Comparison of ENCODE assay signal across 9 cellular contexts in genomic region chr1:9590201-9590600, GRCh38. TPM values are rescaled to one million over a fixed set of nuclear protein-coding genes. Genes with fewer than 3 reads are reported as not detected.
A peak's percentile ranks its signal among the peaks of the same experiment; 100 is the strongest.
DNase-seq lines count a peak whose midpoint lies in the region; TF ChIP-seq lines count a peak whose summit lies in the region.
"Had no signal": no experiment of that assay in that cellular context is flagged by ENCODE, and none has a peak within 500 bp of the region (broad histone marks: within the 10 kb centered on the region; RNA-seq: fewer than 3 reads in every experiment).

No MANE protein-coding gene starts in this region.

- no peak for TF ChIP-seq POLR2A in sigmoid colon (IDR thresholded peaks at IDR 0.05)

- no peaks in the 10 kb centered on the region for H3K9me3 Mint-ChIP-seq in neural crest cell

- no peaks in the 10 kb centered on the region for H3K9me3 ChIP-seq in sigmoid colon

- no peak for TF ChIP-seq EP300 in sigmoid colon (IDR thresholded peaks at IDR 0.05)

- H3K27me3 Mint-ChIP-seq in neural crest cell (ENCODE audit: low read depth), result no peaks in the 10 kb centered on the region

- no peak overlapping the region for H2AFZ ChIP-seq in KMS-11 (ENCODE audit: low read depth)

- WGBS in sigmoid colon, 2 donors, result 47 to 74% methylated on average over 7 of the region's 7 CpGs

- in situ Hi-C loops in brain microvascular endothelial cell (cut with HindIII; ENCODE audit: low pct_ligation_motif_present, low sequenced_read_pairs), result no loop called here

- H3K36me3 Mint-ChIP-seq in neural crest cell (ENCODE audit: low read depth), result peaks cover 4% of the 10 kb centered on the region

- H3K27me3 ChIP-seq in KMS-11 (ENCODE audit: insufficient read depth, low read depth) (no peaks in the 10 kb centered on the region), brain microvascular endothelial cell (replicated peaks) (no peaks in the 10 kb centered on the region), sigmoid colon (no peaks in the 10 kb centered on the region)

- H3K4me1 ChIP-seq in KMS-11 (ENCODE audit: low read depth, poor library complexity, severe bottlenecking), result peaks cover 8% of the 10 kb centered on the region
- H3K4me1 ChIP-seq in sigmoid colon, result peaks cover 0 to 47% (median 37%) of the 10 kb centered on the region in 4 donors

- peaks cover 57% of the 10 kb centered on the region for H3K79me2 ChIP-seq in KMS-11 (ENCODE audit: insufficient read depth, low read depth)

- peak overlapping the region; percentile 50; the same call in 1 of the 2 replicates for H3K9ac ChIP-seq in KMS-11

- H3K4me3 ChIP-seq in KMS-11 (IDR thresholded peaks at IDR 0.05; ENCODE audit: insufficient read depth, low read depth, low read length), result no peak overlapping the region
- H3K4me3 ChIP-seq in brain microvascular endothelial cell (ENCODE audit: low read depth, low read length), result peak overlapping the region; percentile 60
- H3K4me3 ChIP-seq in sigmoid colon, result peak overlapping the region in 1 of 4 donors; percentile 83

- peak overlapping the region; percentile 94 for H3K4me2 ChIP-seq in KMS-11

- H3K27ac ChIP-seq in KMS-11, result no peak overlapping the region
- no peak overlapping the region for H3K27ac ChIP-seq in brain microvascular endothelial cell
- no peak overlapping the region for H3K27ac ChIP-seq in sigmoid colon

- no peaks in the 10 kb centered on the region for H3K36me3 ChIP-seq in KMS-11 (ENCODE audit: insufficient read depth)
- H3K36me3 ChIP-seq in brain microvascular endothelial cell (replicated peaks), result no peaks in the 10 kb centered on the region
- no peaks in the 10 kb centered on the region for H3K36me3 ChIP-seq in sigmoid colon

- intact Hi-C loops in sigmoid colon (cut with DNase I), result no loop called here

- peaks cover 44% of the 10 kb centered on the region for H3K4me1 Mint-ChIP-seq in neural crest cell

- TF ChIP-seq CTCF in KMS-11 (conservative IDR thresholded peaks at IDR 0.05; ENCODE audit: low read depth, low read length) (no peak), brain microvascular endothelial cell (IDR thresholded peaks at IDR 0.05; ENCODE audit: low read depth, low read length, missing control alignments) (no peak), neural crest cell (conservative IDR thresholded peaks at IDR 0.05) (no peak), sigmoid colon (IDR thresholded peaks at IDR 0.05) (no peak)

- peak overlapping the region; percentile 92 for H3K4me3 Mint-ChIP-seq in neural crest cell

- DNase-seq in NCI-H1417 (lab: John Stamatoyannopoulos, UW) (peak in 2 of 3 experiments; percentile 13 to 24), NCI-H1417 treated with DMSO at 0.1 percent for 48 hours (lab: John Stamatoyannopoulos, UW) (no peak), brain microvascular endothelial cell (no peak), neural crest cell (ENCODE audit: low read depth, low spot score) (no peak), HuH-7 (ENCODE audit: low spot score) (no peak), sigmoid colon (no peak), pons (ENCODE audit: low spot score) (no peak)
- DNase-seq: stimulated activated CD4-positive, alpha-beta T cell treated with anti-CD3 and anti-CD28 coated beads, Interleukin-4, amount 100 ng/mL, for 4 hours had no signal

- H4K20me1 ChIP-seq in KMS-11 (ENCODE audit: insufficient read depth), result peaks cover 12% of the 10 kb centered on the region; the same call in 1 of the 2 replicates

- no peak overlapping the region for H3K27ac Mint-ChIP-seq in neural crest cell (ENCODE audit: unreplicated experiment)

RNA-seq across cellular contexts. Expression of gene TMEM201, which starts 1.5 kb away (rescaled TPM):
- total RNA-seq in neural crest cell (40.7 and 41.4 TPM in 2 replicates), sigmoid colon (1 to 10 TPM; 3.5 to 5.8 (median 4.6) TPM)
- 1 to 10 TPM in 2 of 3 donors, under 1 TPM in 1; 0.23 to 7.4 (median 1.2) TPM for polyA plus RNA-seq in sigmoid colon

RNA-seq across cellular contexts. Expression of gene SLC25A33, which starts 50.9 kb away (rescaled TPM):
- 13.3 and 13.5 TPM in 2 replicates for total RNA-seq in neural crest cell
- total RNA-seq in sigmoid colon, result 10 to 100 TPM in 2 of 4 donors, 1 to 10 TPM in 2; 3.9 to 11.8 (median 9.0) TPM
- polyA plus RNA-seq in sigmoid colon, result 10 to 100 TPM in 1 of 3 donors, 1 to 10 TPM in 2; 5.4 to 16.6 (median 6.2) TPM

Comparison
In these comparisons a context has a peak if more than half of its experiments do, and no peak if none do; other contexts are left out.
1. DNase-seq: peak in NCI-H1417 (2 of 3); none in NCI-H1417 treated with DMSO at 0.1 percent for 48 hours (single experiment), brain microvascular endothelial cell (single experiment), neural crest cell (single experiment), HuH-7 (single experiment), sigmoid colon (single experiment) and pons (single experiment).